In genomic region chr3:180416111-180416541, GRCh38 we compare ENCODE assay signal across 17 cellular contexts.
DNase-seq lines count a peak whose midpoint lies in the region; ATAC-seq and TF ChIP-seq lines count a peak whose summit lies in the region.
"Had no signal": no experiment of that assay in that cellular context is flagged by ENCODE, and none has a peak within 500 bp of the region (broad histone marks: within the 10 kb centered on the region; RNA-seq: fewer than 3 reads in every experiment).

No MANE protein-coding gene starts in this region.

- no peaks in the 10 kb centered on the region for H3K27me3 ChIP-seq in WERI-Rb-1 (ENCODE audit: insufficient read depth, low read depth, severe bottlenecking)
- H3K27me3 ChIP-seq: heart right ventricle had no signal

- no TSS peak for BruUV-seq in Calu3 (replicated peaks; lab: Mats Ljungman, UMichigan)

- ATAC-seq in GM21529 (IDR thresholded peaks at IDR 0.05; ENCODE audit: unreplicated experiment) (no peak), GM21717 (IDR thresholded peaks at IDR 0.05; ENCODE audit: unreplicated experiment) (no peak)
- ATAC-seq: heart right ventricle; naive thymus-derived CD8-positive, alpha-beta T cell had no signal

- CTCF ChIA-PET in Calu3 (lab: Charles Lee), result interaction anchor here (0.6 to 1.6 kb wide), 5 partner anchors 110 to 691 kb away, joined by 3 to 5 read pairs (median 3); partner anchors contain the start of gene TTC14

- TF ChIP-seq CTCF in Calu3 (IDR thresholded peaks at IDR 0.05; ENCODE audit: unreplicated experiment) (no peak), nephron (IDR thresholded peaks at IDR 0.05; ENCODE audit: unreplicated experiment in 3 of 3) (no peak), WERI-Rb-1 (IDR thresholded peaks at IDR 0.05; ENCODE audit: low read depth, low read length) (no peak)

- H3K27ac ChIP-seq in caudate nucleus (ENCODE audit: low read depth, low read length) (peak overlapping the region; percentile 27), WERI-Rb-1 (no peak overlapping the region)
- H3K27ac ChIP-seq: heart right ventricle had no signal

- H3K4me1 Mint-ChIP-seq in Calu3 (ENCODE audit: low read depth, unreplicated experiment) (peaks cover 81% of the 10 kb centered on the region), nephron (peaks cover 2% of the 10 kb centered on the region)
- no peaks in the 10 kb centered on the region for H3K4me1 Mint-ChIP-seq in T-helper 2 cell treated with Interferon-gamma antibody and Interleukin-4, amounts not matched to agents 5 μg/mL and 100 μg/mL, for 36 hours (ENCODE audit: low read depth)
- H3K4me1 Mint-ChIP-seq: naive thymus-derived CD8-positive, alpha-beta T cell had no signal

- H3K9me3 Mint-ChIP-seq in Calu3 (ENCODE audit: low read depth, unreplicated experiment), result peaks cover 22% of the 10 kb centered on the region
- no peaks in the 10 kb centered on the region for H3K9me3 Mint-ChIP-seq in nephron
- H3K9me3 Mint-ChIP-seq in T-helper 2 cell treated with Interferon-gamma antibody and Interleukin-4, amounts not matched to agents 5 μg/mL and 100 μg/mL, for 36 hours, result no peaks in the 10 kb centered on the region

- intact Hi-C loops in Calu3 (cut with micrococcal nuclease; ENCODE audit: unreplicated experiment), result loop anchor here (2.0 kb wide), 2 partner anchors 163 to 179 kb away; no protein-coding TSS in a partner anchor

- H3K27me3 Mint-ChIP-seq in Calu3 (ENCODE audit: unreplicated experiment) (no peaks in the 10 kb centered on the region), nephron (ENCODE audit: low read depth) (no peaks in the 10 kb centered on the region)
- no peaks in the 10 kb centered on the region for H3K27me3 Mint-ChIP-seq in T-helper 2 cell treated with Interferon-gamma antibody and Interleukin-4, amounts not matched to agents 5 μg/mL and 100 μg/mL, for 36 hours (ENCODE audit: low read depth)
- H3K27me3 Mint-ChIP-seq: type B pancreatic cell had no signal

- H3K36me3 Mint-ChIP-seq in Calu3 (ENCODE audit: insufficient read depth, unreplicated experiment) (peaks cover 9% of the 10 kb centered on the region), nephron (ENCODE audit: low read depth) (no peaks in the 10 kb centered on the region)
- no peaks in the 10 kb centered on the region for H3K36me3 Mint-ChIP-seq in T-helper 2 cell treated with Interferon-gamma antibody and Interleukin-4, amounts not matched to agents 5 μg/mL and 100 μg/mL, for 36 hours (ENCODE audit: low read depth)
- H3K36me3 Mint-ChIP-seq: naive thymus-derived CD8-positive, alpha-beta T cell; type B pancreatic cell had no signal

- H3K4me3 Mint-ChIP-seq in Calu3 (ENCODE audit: low read depth, unreplicated experiment) (peak overlapping the region; percentile 45), nephron (no peak overlapping the region)
- H3K4me3 Mint-ChIP-seq in T-helper 2 cell treated with Interferon-gamma antibody and Interleukin-4, amounts not matched to agents 5 μg/mL and 100 μg/mL, for 36 hours, result no peak overlapping the region
- H3K4me3 Mint-ChIP-seq: naive thymus-derived CD8-positive, alpha-beta T cell; type B pancreatic cell had no signal

- H3K36me3 ChIP-seq in WERI-Rb-1, result no peaks in the 10 kb centered on the region
- H3K36me3 ChIP-seq: heart right ventricle had no signal

- no peaks in the 10 kb centered on the region for H3K9me3 ChIP-seq in WERI-Rb-1 (ENCODE audit: severe bottlenecking)
- H3K9me3 ChIP-seq: heart right ventricle had no signal

- no peak overlapping the region for H3K4me3 ChIP-seq in WERI-Rb-1 (ENCODE audit: low read depth, low read length)
- H3K4me3 ChIP-seq: heart right ventricle had no signal

- DNase-seq in Calu3, result peak; percentile 68
- DNase-seq in M059J (ENCODE audit: low read depth), result peak; percentile 78
- peak in 15 of 61 donors; percentile 0 to 35 (median 2) for DNase-seq in caudate nucleus (lab: John Stamatoyannopoulos, UW)
- DNase-seq in T-helper 2 cell treated with Interferon-gamma antibody and Interleukin-4, amounts not matched to agents 5 μg/mL and 100 μg/mL, for 36 hours (ENCODE audit: low spot score), result no peak
- DNase-seq in WERI-Rb-1, result no peak
- DNase-seq: activated CD4-positive, alpha-beta T cell treated with anti-CD3 and anti-CD28 coated beads for 48 hours; activated T-cell treated with anti-CD3 and anti-CD28 coated beads, Interleukin-2, amount 50 U/mL, for 48 hours; DMS 273 treated with DMSO at 0.1 percent for 48 hours; heart right ventricle; naive thymus-derived CD8-positive, alpha-beta T cell; SHP77; stimulated activated CD4-positive, alpha-beta T cell treated with anti-CD3 and anti-CD28 coated beads, Interleukin-4, amount 100 ng/mL, for 24 hours; T-helper 9 cell had no signal

- H3K27ac Mint-ChIP-seq in Calu3 (ENCODE audit: unreplicated experiment), result peak overlapping the region; percentile 99
- H3K27ac Mint-ChIP-seq in nephron, result peak overlapping the region; percentile 13 to 90 (median 78)
- no peak overlapping the region for H3K27ac Mint-ChIP-seq in T-helper 2 cell treated with Interferon-gamma antibody and Interleukin-4, amounts not matched to agents 5 μg/mL and 100 μg/mL, for 36 hours
- H3K27ac Mint-ChIP-seq: naive thymus-derived CD8-positive, alpha-beta T cell; type B pancreatic cell had no signal

Comparison
In these comparisons a context has a peak if more than half of its experiments do, and no peak if none do; other contexts are left out.
1. DNase-seq: peak in Calu3 (single experiment) and M059J (single experiment); none in T-helper 2 cell treated with Interferon-gamma antibody and Interleukin-4, amounts not matched to agents 5 μg/mL and 100 μg/mL, for 36 hours (single experiment) and WERI-Rb-1 (single experiment).